ENCODE assay signal across 8 cellular contexts in the genomic region with DNA sequence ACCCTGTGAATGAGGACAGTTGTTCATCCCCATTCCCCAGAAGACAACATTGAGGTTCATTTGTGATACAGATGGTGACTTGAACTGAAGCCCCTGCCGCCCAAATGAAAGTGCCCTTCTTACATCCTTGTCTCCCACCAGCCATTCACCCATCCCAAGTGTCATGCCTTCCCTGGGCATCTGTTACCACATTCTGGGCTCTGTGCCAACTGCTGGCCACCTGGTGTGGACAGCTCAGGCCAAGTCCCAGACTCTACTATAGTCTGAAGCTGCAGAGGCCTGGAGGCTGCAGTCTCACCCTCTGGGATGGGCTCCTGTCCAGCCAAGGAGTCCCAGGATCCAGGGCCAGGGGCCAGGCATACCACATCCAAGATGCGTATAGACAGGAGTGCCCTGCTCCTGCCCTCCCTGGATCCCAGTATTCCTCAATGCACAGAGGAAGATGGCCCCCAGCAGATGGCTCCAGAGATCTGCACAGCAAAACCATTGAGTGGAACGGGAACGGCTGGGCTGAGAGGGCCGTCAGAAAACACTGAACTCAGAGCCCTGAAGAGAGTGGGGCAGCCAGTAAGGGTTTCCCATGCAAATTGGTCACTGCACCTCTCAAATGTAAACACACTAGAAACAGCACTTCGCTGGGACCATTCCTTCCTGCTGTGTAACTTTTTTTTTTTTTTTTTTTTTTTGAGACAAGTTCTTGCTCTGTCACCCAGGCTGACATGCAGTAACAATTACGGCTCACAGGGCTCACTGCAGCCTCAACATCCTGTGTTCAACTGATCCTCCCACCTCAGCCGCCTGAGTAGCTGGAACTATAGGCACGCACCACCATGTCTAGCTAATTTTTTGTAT. TPM values are rescaled to one million over a fixed set of nuclear protein-coding genes. Genes with fewer than 3 reads are reported as not detected.
DNase-seq lines count a peak whose midpoint lies in the region; ATAC-seq, FAIRE-seq and TF ChIP-seq lines count a peak whose summit lies in the region.

No MANE protein-coding gene starts in this region.

- H3K4me3 ChIP-seq in SJCRH30: no peak overlapping the region
- H3K4me3 ChIP-seq in heart right ventricle: no peak overlapping the region

- DNase-seq in Right ventricle myocardium inferior (ENCODE audit: missing footprints): peak; percentile 78
- DNase-seq in cardiac septum (ENCODE audit: low spot score): no peak
- DNase-seq in M059J (ENCODE audit: low read depth): peak; percentile 92
- DNase-seq in SJCRH30: peak; percentile 94 to 95
- DNase-seq in amniotic epithelial cell (ENCODE audit: low read depth): peak; percentile 68
- peak; percentile 63 to 79 for DNase-seq in heart right ventricle
- DNase-seq in posterior cingulate gyrus: peak in 9 of 10 donors; percentile 62 to 96 (median 76)
- no peak for DNase-seq in GM19239 (ENCODE audit: insufficient read length, low spot score)

- 30 to 37% methylated on average over 9 of the region's 9 CpGs for WGBS in heart right ventricle, 2 donors

- no peaks in the 10 kb centered on the region for H3K27me3 ChIP-seq in SJCRH30
- H3K27me3 ChIP-seq in heart right ventricle: no peaks in the 10 kb centered on the region

- TF ChIP-seq CTCF in heart right ventricle (IDR thresholded peaks at IDR 0.05): peak; percentile 52 to 80 (median 71)

- ATAC-seq in Right ventricle myocardium inferior (peak; percentile 81), heart right ventricle (peak; percentile 73 to 92 (median 86))

- peaks cover 27% of the 10 kb centered on the region for H3K36me3 ChIP-seq in SJCRH30
- H3K36me3 ChIP-seq in heart right ventricle: peaks cover 0 to 17% (median 0%) of the 10 kb centered on the region in 9 donors

- H3K4me1 ChIP-seq in SJCRH30 (peaks cover 52% of the 10 kb centered on the region), heart right ventricle (peaks cover 7 to 69% (median 39%) of the 10 kb centered on the region in 9 donors)

- no peak for FAIRE-seq in GM19239 (lab: Jason Lieb, UNC)

- peak overlapping the region; percentile 28 for H3K27ac ChIP-seq in SJCRH30
- peak overlapping the region in 3 of 10 donors; percentile 4 to 66 (median 48) for H3K27ac ChIP-seq in heart right ventricle

- intact Hi-C loops in Right ventricle myocardium inferior (cut with DNase I) (loop anchor here (1.0 kb wide), 2 partner anchors 48 to 56 kb away; no protein-coding TSS in a partner anchor), cardiac septum (cut with DNase I) (loop anchor here (1.0 kb wide), 2 partner anchors 48 to 56 kb away; no protein-coding TSS in a partner anchor), heart right ventricle (cut with DNase I) (loop anchor here in 9 of 10 donors (1.0 to 10.0 kb wide), 8 partner anchors 46 to 56 kb away; no protein-coding TSS in a partner anchor), posterior cingulate gyrus (cut with DNase I) (loop anchor here (1.0 kb wide), 2 partner anchors 48 to 56 kb away; no protein-coding TSS in a partner anchor)

- H3K9me3 ChIP-seq in SJCRH30 (replicated peaks) (no peaks in the 10 kb centered on the region), heart right ventricle (no peaks in the 10 kb centered on the region)

RNA-seq across cellular contexts. Expression of gene ARRB1, which starts 22.8 kb away (rescaled TPM):
- 30.3 TPM for total RNA-seq in Right ventricle myocardium inferior
- total RNA-seq in cardiac septum: 21.4 TPM
- total RNA-seq in M059J (2014; rRNA removed; shearing (Covaris generic)): 5.8 and 9.1 TPM in 2 replicates
- 112 and 121 TPM in 2 replicates for total RNA-seq in SJCRH30 (2014; rRNA removed; shearing (Covaris generic))
- total RNA-seq in heart right ventricle: 10 to 100 TPM; 14.4 to 33.9 (median 21.7) TPM
- polyA plus RNA-seq in heart right ventricle: 1 to 10 TPM; 8.1 to 8.9 TPM

Comparison
In these comparisons a context has a peak if more than half of its experiments do, and no peak if none do; other contexts are left out.
1. DNase-seq: peak in Right ventricle myocardium inferior (single experiment), M059J (single experiment), SJCRH30 (2 of 2), amniotic epithelial cell (single experiment), heart right ventricle (2 of 2) and posterior cingulate gyrus (9 of 10); none in cardiac septum (single experiment) and GM19239 (single experiment).